ENCODE assay signal across 34 cellular contexts in genomic region chr22:50356186-50356585, GRCh38.
"Had no signal": no experiment of that assay in that cellular context is flagged by ENCODE, and none has a peak within 500 bp of the region (broad histone marks: within the 10 kb centered on the region; RNA-seq: fewer than 3 reads in every experiment).

No MANE protein-coding gene starts in this region.

- H3K4me2 ChIP-seq: KMS-11 had no signal

- DNase-seq: Karpas-422, Kasumi-1, KG1, MG63, MM.1S, MV-4-11, NCI-H1048, NCI-H1092, NCI-H1092 treated with DMSO at 0.1 percent for 48 hours, NCI-H1105, NCI-H1105 treated with DMSO at 0.1 percent for 48 hours, NCI-H1417, NCI-H1417 treated with DMSO at 0.1 percent for 48 hours, NCI-H1436, NCI-H1436 treated with DMSO at 0.1 percent for 48 hours, NCI-H146, NCI-H1694, NCI-H1694 treated with DMSO at 0.1 percent for 48 hours, NCI-H187, NCI-H187 treated with DMSO at 0.1 percent for 48 hours, NCI-H1930, NCI-H2029, NCI-H2029 treated with DMSO at 0.1 percent for 48 hours, NCI-H2081, NCI-H2081 treated with DMSO at 0.1 percent for 48 hours, NCI-H2107, NCI-H2171, NCI-H2171 treated with DMSO at 0.1 percent for 48 hours, NCI-H2227 treated with DMSO at 0.1 percent for 48 hours, NCI-H226, NCI-H345, NCI-H446, NCI-H446 treated with DMSO at 0.1 percent for 48 hours had no signal

- H3K9ac ChIP-seq: KMS-11 had no signal

- H3K9me3 ChIP-seq: MG63 had no signal

- H3K27ac ChIP-seq: KMS-11 had no signal

- H3K4me3 ChIP-seq: MG63 had no signal

- H3K27me3 ChIP-seq: MG63 had no signal
